In genomic region chr2:45699032-45699658, GRCh38 we compare ENCODE assay signal across 8 cellular contexts. TPM values are rescaled to one million over a fixed set of nuclear protein-coding genes. Genes with fewer than 3 reads are reported as not detected.
DNase-seq lines count a peak whose midpoint lies in the region; ATAC-seq lines count a peak whose summit lies in the region.

No MANE protein-coding gene starts in this region.

- CTCF ChIA-PET in activated naive CD4-positive, alpha-beta T cell treated with anti-CD3 and anti-CD28 coated beads, Interleukin-2, amount 10 ng/mL, durations not matched to agents 7 days and 5 days (lab: Charles Lee), result interaction anchor here (0.6 to 1.7 kb wide), 4 partner anchors 16 to 206 kb away, joined by 3 to 4 read pairs (median 3); no protein-coding TSS in a partner anchor

- H3K27me3 Mint-ChIP-seq in activated naive CD4-positive, alpha-beta T cell treated with anti-CD3 and anti-CD28 coated beads, Interleukin-2, amount 10 ng/mL, durations not matched to agents 7 days and 5 days, result no peaks in the 10 kb centered on the region

- no peak overlapping the region for H3K27ac Mint-ChIP-seq in activated naive CD4-positive, alpha-beta T cell treated with anti-CD3 and anti-CD28 coated beads, Interleukin-2, amount 10 ng/mL, durations not matched to agents 7 days and 5 days

- no peaks in the 10 kb centered on the region for H3K27me3 ChIP-seq in NT2/D1 (ENCODE audit: insufficient read depth, insufficient read length)

- peak overlapping the region; percentile 32 for H3K9ac ChIP-seq in NT2/D1 (ENCODE audit: insufficient read length, low read depth)

- DNase-seq in Caki2 (ENCODE audit: low read depth) (peak; percentile 61), NT2/D1 (ENCODE audit: low read depth, low spot score) (no peak), hepatic stellate cell (ENCODE audit: low spot score) (peak; percentile 58), NCI-H774 (lab: John Stamatoyannopoulos, UW) (no peak), HUDEP-2 (lab: John Stamatoyannopoulos, UW; ENCODE audit: unreplicated experiment in 76 of 76) (no peak)
- DNase-seq in activated naive CD4-positive, alpha-beta T cell treated with anti-CD3 and anti-CD28 coated beads, Interleukin-2, amount 10 ng/mL, durations not matched to agents 7 days and 5 days, result no peak
- no peak for DNase-seq in central memory CD4-positive, alpha-beta T cell

- peaks cover 2% of the 10 kb centered on the region for H3K4me1 ChIP-seq in NT2/D1 (ENCODE audit: insufficient read depth, insufficient read length)

- in situ Hi-C loops in Caki2 (cut with HindIII; ENCODE audit: low pct_unique_long_range_greater_than_20kb, low sequenced_read_pairs), result no loop called here

- H3K4me3 Mint-ChIP-seq in activated naive CD4-positive, alpha-beta T cell treated with anti-CD3 and anti-CD28 coated beads, Interleukin-2, amount 10 ng/mL, durations not matched to agents 7 days and 5 days, result no peak overlapping the region

- no peaks in the 10 kb centered on the region for H3K36me3 ChIP-seq in NT2/D1 (ENCODE audit: insufficient read depth, insufficient read length, low read length)

- ATAC-seq in GM21447 (IDR thresholded peaks at IDR 0.05; ENCODE audit: unreplicated experiment), result peak; percentile 63

- no peaks in the 10 kb centered on the region for H3K9me3 Mint-ChIP-seq in activated naive CD4-positive, alpha-beta T cell treated with anti-CD3 and anti-CD28 coated beads, Interleukin-2, amount 10 ng/mL, durations not matched to agents 7 days and 5 days

- H3K9me3 ChIP-seq in NT2/D1 (ENCODE audit: insufficient read depth, low read length), result no peaks in the 10 kb centered on the region

- no peaks in the 10 kb centered on the region for H3K36me3 Mint-ChIP-seq in activated naive CD4-positive, alpha-beta T cell treated with anti-CD3 and anti-CD28 coated beads, Interleukin-2, amount 10 ng/mL, durations not matched to agents 7 days and 5 days

- H3K4me3 ChIP-seq in NT2/D1 (ENCODE audit: insufficient read length, low read depth), result no peak overlapping the region

- no peaks in the 10 kb centered on the region for H3K4me1 Mint-ChIP-seq in activated naive CD4-positive, alpha-beta T cell treated with anti-CD3 and anti-CD28 coated beads, Interleukin-2, amount 10 ng/mL, durations not matched to agents 7 days and 5 days

RNA-seq across cellular contexts. Expression of gene PRKCE, which starts 47.7 kb away (rescaled TPM):
- total RNA-seq in Caki2 (2014; rRNA removed; shearing (Covaris generic); ENCODE audit: low replicate concordance), result 4.0 and 5.3 TPM in 2 replicates

Comparison
In these comparisons a context has a peak if more than half of its experiments do, and no peak if none do; other contexts are left out.
1. DNase-seq: peak in Caki2 (single experiment) and hepatic stellate cell (single experiment); none in NT2/D1 (single experiment), NCI-H774 (single experiment), HUDEP-2 (0 of 76), activated naive CD4-positive, alpha-beta T cell treated with anti-CD3 and anti-CD28 coated beads, Interleukin-2, amount 10 ng/mL, durations not matched to agents 7 days and 5 days (single experiment) and central memory CD4-positive, alpha-beta T cell (single experiment).